ENCODE assay signal across 8 cellular contexts in the genomic region with DNA sequence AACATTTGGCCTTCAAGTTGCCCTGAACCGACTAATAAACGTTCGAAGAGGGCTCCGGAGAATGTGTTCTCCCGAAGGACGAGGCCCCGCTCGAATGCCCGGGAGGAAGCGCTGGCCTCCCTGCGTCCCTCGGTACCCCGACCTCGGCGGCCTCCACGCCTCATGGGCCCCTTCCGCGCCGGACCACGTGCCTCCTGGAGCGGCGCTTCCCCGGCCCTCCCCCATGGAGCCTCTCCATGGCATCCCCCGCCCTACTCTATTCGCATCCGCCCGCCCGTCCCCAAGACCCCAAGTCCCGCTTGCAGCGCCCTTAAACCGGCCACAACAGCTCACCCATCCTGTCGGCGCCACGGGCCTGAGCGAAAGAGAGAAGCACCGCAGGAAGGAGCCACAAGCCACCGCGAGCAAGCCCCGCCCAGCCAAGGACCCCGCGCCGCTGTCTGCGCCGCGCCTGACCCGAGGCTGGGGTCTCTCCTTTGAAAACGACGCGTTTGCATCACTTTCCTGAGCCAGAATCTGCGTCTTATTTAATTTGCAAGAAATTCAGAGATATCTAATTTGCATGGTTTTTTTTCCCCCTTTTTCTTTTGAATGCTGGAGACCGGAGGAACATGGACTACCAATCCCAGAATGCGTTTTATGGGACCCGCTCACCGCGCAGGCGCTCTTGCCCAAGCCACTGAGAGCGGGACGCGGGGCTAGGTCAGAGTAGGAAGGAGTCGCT. TPM values are rescaled to one million over a fixed set of nuclear protein-coding genes. Genes with fewer than 3 reads are reported as not detected.
A peak's percentile ranks its signal among the peaks of the same experiment; 100 is the strongest.
DNase-seq lines count a peak whose midpoint lies in the region; ATAC-seq and TF ChIP-seq lines count a peak whose summit lies in the region.

TSS of gene RPS23 (minus strand) at position 368 of the 724 bp plus-strand sequence. CDS start at position 337, 31 bp downstream.

- DNase-seq in 8988T, result peak; percentile 41
- DNase-seq in NCI-H2107 treated with DMSO at 0.1 percent for 48 hours (lab: John Stamatoyannopoulos, UW; ENCODE audit: unreplicated experiment), result peak; percentile 59
- peak; percentile 92 for DNase-seq in UCSD-AML1 (lab: John Stamatoyannopoulos, UW; ENCODE audit: unreplicated experiment)
- peak; percentile 89 for DNase-seq in brain microvascular endothelial cell

- peaks cover 18% of the 10 kb centered on the region for H3K4me1 ChIP-seq in iPS-18a (ENCODE audit: control insufficient read depth, low read depth, low read length)
- peaks cover 14% of the 10 kb centered on the region for H3K4me1 ChIP-seq in skeletal muscle satellite cell (ENCODE audit: control insufficient read depth, insufficient read depth, low read length)

- H3K27ac ChIP-seq in brain microvascular endothelial cell (peak within 1 kb of the TSS; percentile 94), iPS-18a (ENCODE audit: low read length) (peak within 1 kb of the TSS; percentile 97)

- H3K9ac ChIP-seq in iPS-18a (ENCODE audit: low read length) (peak within 1 kb of the TSS; percentile 100), skeletal muscle satellite cell (ENCODE audit: low read depth, low read length) (peak within 1 kb of the TSS; percentile 100)

- peaks cover 31% of the 10 kb centered on the region for H3K36me3 ChIP-seq in brain microvascular endothelial cell (replicated peaks)
- H3K36me3 ChIP-seq in iPS-18a (ENCODE audit: control insufficient read depth, low read depth, low read length), result peaks cover 33% of the 10 kb centered on the region
- peaks cover 42% of the 10 kb centered on the region for H3K36me3 ChIP-seq in skeletal muscle satellite cell (ENCODE audit: insufficient read depth, low read length)

- H3K4me2 ChIP-seq in skeletal muscle satellite cell (ENCODE audit: low read length), result peak within 1 kb of the TSS; percentile 90

- H3K4me3 ChIP-seq in brain microvascular endothelial cell (ENCODE audit: low read depth, low read length), result peak within 1 kb of the TSS; percentile 98
- H3K4me3 ChIP-seq in iPS-18a (ENCODE audit: low read length), result peak within 1 kb of the TSS; percentile 99
- peak within 1 kb of the TSS; percentile 98 for H3K4me3 ChIP-seq in skeletal muscle satellite cell (ENCODE audit: low read length)

- TF ChIP-seq CTCF in brain microvascular endothelial cell (IDR thresholded peaks at IDR 0.05; ENCODE audit: low read depth, low read length, missing control alignments), result no peak

- H3K9me3 ChIP-seq in iPS-18a (ENCODE audit: control insufficient read depth, low read depth, low read length) (no peaks in the 10 kb centered on the region), skeletal muscle satellite cell (replicated peaks; ENCODE audit: low read length) (no peaks in the 10 kb centered on the region)

- in situ Hi-C loops in brain microvascular endothelial cell (cut with HindIII; ENCODE audit: low pct_ligation_motif_present, low sequenced_read_pairs), result no loop called here

- ATAC-seq in GM18520 (IDR thresholded peaks at IDR 0.05; ENCODE audit: unreplicated experiment) (peak; percentile 86), HG03064 (IDR thresholded peaks at IDR 0.05; ENCODE audit: low read depth, unreplicated experiment) (peak; percentile 96)

- H3K27me3 ChIP-seq in brain microvascular endothelial cell (replicated peaks) (no peaks in the 10 kb centered on the region), iPS-18a (ENCODE audit: control insufficient read depth, insufficient read depth, low read length) (no peaks in the 10 kb centered on the region), skeletal muscle satellite cell (ENCODE audit: control insufficient read depth, insufficient read depth, low read length) (no peaks in the 10 kb centered on the region)

RNA-seq across cellular contexts. Expression of gene RPS23, which starts in this region (rescaled TPM):
- 1,940 and 2,949 TPM in 2 replicates for total RNA-seq in skeletal muscle satellite cell (2012; rRNA removed)

Comparison
In these comparisons a context has a peak if more than half of its experiments do, and no peak if none do; other contexts are left out.
1. Peak in every context shown above with its lines: DNase-seq, ATAC-seq, H3K4me3 ChIP-seq and H3K27ac ChIP-seq.
2. DNase-seq: peak in every context shown above with its lines; median percentile 92 in UCSD-AML1; 89 in brain microvascular endothelial cell; 59 in NCI-H2107 treated with DMSO at 0.1 percent for 48 hours; 41 in 8988T.